Comparison of ENCODE assay signal across 8 cellular contexts in genomic region chr21:33265664-33266049, GRCh38. TPM values are rescaled to one million over a fixed set of nuclear protein-coding genes. Genes with fewer than 3 reads are reported as not detected.
DNase-seq lines count a peak whose midpoint lies in the region; ATAC-seq, FAIRE-seq and TF ChIP-seq lines count a peak whose summit lies in the region.

No MANE protein-coding gene starts in this region.

- no peaks in the 10 kb centered on the region for H3K9me3 ChIP-seq in HCT116 (ENCODE audit: control insufficient read depth in 1 of 2, insufficient read depth in 1 of 2, low read depth in 1 of 2, low read length in 2 of 2)
- H3K9me3 ChIP-seq in astrocyte (ENCODE audit: insufficient read depth, low read depth, low read length), result no peaks in the 10 kb centered on the region
- no peaks in the 10 kb centered on the region for H3K9me3 ChIP-seq in iPS DF 6.9 (ENCODE audit: control insufficient read depth, insufficient read depth, low read length)

- no peak overlapping the region for H3K27ac Mint-ChIP-seq in astrocyte (ENCODE audit: unreplicated experiment)

- H4K20me1 ChIP-seq in HCT116 (ENCODE audit: insufficient read depth) (0 out of 2 replicates have a peak, but pooled peaks cover 4% of the 10 kb centered on the region), astrocyte (ENCODE audit: insufficient read depth, low read length) (peaks cover 11% of the 10 kb centered on the region)

- H3K9ac ChIP-seq in HCT116 (ENCODE audit: low read length), result peak overlapping the region; percentile 67
- H3K9ac ChIP-seq in astrocyte (ENCODE audit: low read length), result peak overlapping the region; percentile 87

- FAIRE-seq in astrocyte (lab: Jason Lieb, UNC), result no peak

- intact Hi-C loops in HCT116 (cut with micrococcal nuclease), result no loop called here

- TF ChIP-seq CTCF in HCT116 (IDR thresholded peaks at IDR 0.05 in 2 of 3, conservative IDR thresholded peaks at IDR 0.05 in 1 of 3; ENCODE audit: borderline replicate concordance in 1 of 3, insufficient read depth in 1 of 3, low read depth in 2 of 3, low read length in 2 of 3), result no peak
- TF ChIP-seq CTCF in astrocyte (IDR thresholded peaks at IDR 0.05; ENCODE audit: insufficient read depth, low read depth, low read length), result no peak

- H3K4me1 Mint-ChIP-seq in astrocyte (ENCODE audit: low read depth, unreplicated experiment), result peaks cover 12% of the 10 kb centered on the region

- H3K36me3 ChIP-seq in HCT116 (ENCODE audit: control insufficient read depth in 1 of 2, insufficient read depth in 2 of 2, low read length in 2 of 2) (no peaks in the 10 kb centered on the region; a peak in 1 of 4 replicates), astrocyte (ENCODE audit: insufficient read depth, low read length) (peaks cover 10% of the 10 kb centered on the region), iPS DF 6.9 (ENCODE audit: control insufficient read depth, insufficient read depth, low read length) (no peaks in the 10 kb centered on the region)

- peak overlapping the region; percentile 82 for H3K4me3 Mint-ChIP-seq in astrocyte (ENCODE audit: unreplicated experiment)

- no peaks in the 10 kb centered on the region for H3K9me2 ChIP-seq in HCT116 (ENCODE audit: insufficient read depth)

- CTCF ChIA-PET in HCT116 (lab: Charles Lee), result interaction anchor here (1.0 kb wide), 1 partner anchor 96 kb away, joined by 3 read pairs; no protein-coding TSS in a partner anchor

- TF ChIP-seq RAD21 in HCT116 (IDR thresholded peaks at IDR 0.05; ENCODE audit: low read depth), result no peak

- DNase-seq in DMS153 (lab: John Stamatoyannopoulos, UW) (peak; percentile 48), DMS153 treated with DMSO at 0.1 percent for 48 hours (lab: John Stamatoyannopoulos, UW; ENCODE audit: unreplicated experiment) (no peak), HCT116 (ENCODE audit: low read depth, low spot score) (no peak), NCI-H510A (lab: John Stamatoyannopoulos, UW) (peak; percentile 44), astrocyte (ENCODE audit: low read depth) (no peak), iPS DF 6.9 (ENCODE audit: low read depth, low spot score) (no peak), skeletal muscle cell (ENCODE audit: low read depth) (no peak), cerebellar cortex (ENCODE audit: low spot score) (no peak)

- RAD21 ChIA-PET in HCT116 (lab: Charles Lee; ENCODE audit: low non-redundant PET in 1 of 2, low total read pairs in 2 of 2, uncharacterized antibody in 2 of 2, unreplicated experiment in 2 of 2), result no interaction called here

- TF ChIP-seq POLR2A in HCT116 (IDR thresholded peaks at IDR 0.05; ENCODE audit: borderline replicate concordance, extremely low read depth, insufficient read depth, insufficient read length), result no peak

- H3K4me2 ChIP-seq in HCT116 (ENCODE audit: low read length) (peak overlapping the region; percentile 76), astrocyte (ENCODE audit: low read length) (peak overlapping the region; percentile 86)

- no TSS peak for BruUV-seq in HCT116 (replicated peaks; lab: Mats Ljungman, UMichigan)

- H3K27me3 ChIP-seq in HCT116 (ENCODE audit: insufficient read depth, low read length) (no peaks in the 10 kb centered on the region), astrocyte (ENCODE audit: insufficient read depth, low read length) (no peaks in the 10 kb centered on the region), iPS DF 6.9 (ENCODE audit: control insufficient read depth, insufficient read depth, low read length) (no peaks in the 10 kb centered on the region)

- no peaks in the 10 kb centered on the region for H3K27me3 Mint-ChIP-seq in astrocyte (ENCODE audit: low read depth, unreplicated experiment)

- no peaks in the 10 kb centered on the region for H3K9me3 Mint-ChIP-seq in astrocyte (ENCODE audit: unreplicated experiment)

- no CpG with 5 or more reads among the region's 12 CpGs for WGBS in iPS DF 6.9 (ENCODE audit: insufficient coverage, insufficient read length)

- peaks cover 15 to 34% of the 10 kb centered on the region in 2 experiments for H3K4me1 ChIP-seq in HCT116 (ENCODE audit: control insufficient read depth in 1 of 2, insufficient read depth in 2 of 2, low read length in 2 of 2)
- peaks cover 5% of the 10 kb centered on the region for H3K4me1 ChIP-seq in astrocyte (ENCODE audit: insufficient read depth, low read length)
- 0 out of 2 replicates have a peak, but pooled peaks cover 1% of the 10 kb centered on the region for H3K4me1 ChIP-seq in iPS DF 6.9 (ENCODE audit: control insufficient read depth, insufficient read depth, low read length)

- no peak overlapping the region for H3K27ac ChIP-seq in HCT116 (ENCODE audit: low read depth, low read length)
- H3K27ac ChIP-seq in astrocyte (ENCODE audit: low read depth, low read length), result no peak overlapping the region
- no peak overlapping the region for H3K27ac ChIP-seq in iPS DF 6.9 (ENCODE audit: low read length)

- H3K79me2 ChIP-seq in HCT116 (ENCODE audit: insufficient read depth, low read length) (no peaks in the 10 kb centered on the region), astrocyte (ENCODE audit: insufficient read depth, low read length) (peaks cover 5% of the 10 kb centered on the region)

- H2AFZ ChIP-seq in HCT116 (ENCODE audit: low read depth, low read length, poor library complexity, severe bottlenecking) (peak overlapping the region; percentile 80), astrocyte (ENCODE audit: low read depth, low read length) (peak overlapping the region; percentile 69)

- peaks cover 6% of the 10 kb centered on the region for H3K36me3 Mint-ChIP-seq in astrocyte (ENCODE audit: low read depth, unreplicated experiment)

- H3K4me3 ChIP-seq in HCT116 (replicated peaks in 1 of 2; ENCODE audit: low read depth in 1 of 2, low read length in 2 of 2) (peak overlapping the region; percentile 79 to 85), astrocyte (ENCODE audit: insufficient read depth, low read depth, low read length) (peak overlapping the region; percentile 76), iPS DF 6.9 (ENCODE audit: low read length) (peak overlapping the region; percentile 50; the same call in 1 of the 2 replicates), skeletal muscle cell (ENCODE audit: low read depth, low read length) (peak overlapping the region; percentile 82)

- POLR2A ChIA-PET in HCT116 (lab: Charles Lee), result interaction anchor here (2.2 kb wide), 1 partner anchor 59 kb away, joined by 6 read pairs; the partner anchor contains the start of gene IFNAR1

- no peak for ATAC-seq in HCT116

TF ChIP-seq in HCT116, 20 proteins besides CTCF, POLR2A, EP300 and RAD21:
- TF ChIP-seq TCF7L2 (IDR thresholded peaks at IDR 0.05; ENCODE audit: borderline replicate concordance, extremely low read depth, insufficient read depth, insufficient read length) (no peak), CEBPB (IDR thresholded peaks at IDR 0.05; ENCODE audit: low read depth) (no peak), ATF3 (IDR thresholded peaks at IDR 0.05) (no peak), SIN3A (IDR thresholded peaks at IDR 0.05; ENCODE audit: low read depth) (no peak)

RNA-seq across cellular contexts. Expression of gene IL10RB, which starts 0.5 kb away (rescaled TPM):
- total RNA-seq in HCT116 (2021; ENCODE audit: unreplicated experiment) (13.7 TPM), astrocyte (14.0 and 17.0 TPM in 2 replicates)
- 18.5 and 24.2 TPM in 2 replicates for polyA plus RNA-seq in HCT116 (2012)

RNA-seq across cellular contexts. Expression of gene IFNAR2, which starts 35.9 kb away (rescaled TPM):
- total RNA-seq in HCT116 (2021; ENCODE audit: unreplicated experiment) (12.3 TPM), astrocyte (23.3 and 26.7 TPM in 2 replicates)
- 7.6 and 9.1 TPM in 2 replicates for polyA plus RNA-seq in HCT116 (2012)

RNA-seq across cellular contexts. Expression of gene IFNAR1, which starts 59.1 kb away (rescaled TPM):
- total RNA-seq in HCT116 (2021; ENCODE audit: unreplicated experiment) (20.5 TPM), astrocyte (42.9 and 44.0 TPM in 2 replicates)
- polyA plus RNA-seq in HCT116 (2012), result 6.4 and 7.3 TPM in 2 replicates

Comparison
In these comparisons a context has a peak if more than half of its experiments do, and no peak if none do; other contexts are left out.
1. DNase-seq: peak in DMS153 (single experiment) and NCI-H510A (single experiment); none in DMS153 treated with DMSO at 0.1 percent for 48 hours (single experiment), HCT116 (single experiment), astrocyte (single experiment), iPS DF 6.9 (single experiment), skeletal muscle cell (single experiment) and cerebellar cortex (single experiment).
2. Peak in every context shown above with its lines, with median percentiles within 50 percentile points of each other: H3K4me3 ChIP-seq.